ENCODE assay signal across 9 cellular contexts in genomic region chr7:64888561-64888900, GRCh38. TPM values are rescaled to one million over a fixed set of nuclear protein-coding genes. Genes with fewer than 3 reads are reported as not detected.
DNase-seq lines count a peak whose midpoint lies in the region; ATAC-seq and TF ChIP-seq lines count a peak whose summit lies in the region.
"Had no signal": no experiment of that assay in that cellular context is flagged by ENCODE, and none has a peak within 500 bp of the region (broad histone marks: within the 10 kb centered on the region; RNA-seq: fewer than 3 reads in every experiment).

No MANE protein-coding gene starts in this region.

- WGBS in mesodermal cell (ENCODE audit: insufficient coverage in 2 of 2), 2 experiments = 3 to 5% methylated on average over 15 to 16 of the region's 17 CpGs
- 5 to 6% methylated on average over 17 of the region's 17 CpGs for WGBS in upper lobe of left lung, 2 donors

- H3K27ac Mint-ChIP-seq in MCF 10A (ENCODE audit: low read depth, unreplicated experiment) = no peak overlapping the region

- TF ChIP-seq CTCF in breast epithelium (IDR thresholded peaks at IDR 0.05) = no peak
- TF ChIP-seq CTCF in MCF 10A (IDR thresholded peaks at IDR 0.05; ENCODE audit: unreplicated experiment) = no peak
- TF ChIP-seq CTCF in colonic mucosa (IDR thresholded peaks at IDR 0.05) = no peak
- TF ChIP-seq CTCF in upper lobe of left lung (IDR thresholded peaks at IDR 0.05) = no peak

- H3K27me3 Mint-ChIP-seq in MCF 10A (ENCODE audit: insufficient read depth, unreplicated experiment) = no peaks in the 10 kb centered on the region

- CTCF ChIA-PET in MCF 10A (lab: Yijun Ruan, JAX) = no interaction called here

- H3K9me3 Mint-ChIP-seq in MCF 10A (ENCODE audit: unreplicated experiment) = peaks cover 16% of the 10 kb centered on the region

- BruUV-seq in MCF 10A (replicated peaks; lab: Mats Ljungman, UMichigan) = no TSS peak

- ATAC-seq in upper lobe of left lung (ENCODE audit: low FRiP score in 2 of 2) = peak; percentile 1 to 49
- no peak for ATAC-seq in GM21423 (IDR thresholded peaks at IDR 0.05; ENCODE audit: unreplicated experiment)

- H3K36me3 Mint-ChIP-seq in MCF 10A (ENCODE audit: insufficient read depth, unreplicated experiment) = peaks cover 6% of the 10 kb centered on the region

- H3K4me1 Mint-ChIP-seq in MCF 10A (ENCODE audit: insufficient read depth, unreplicated experiment) = no peaks in the 10 kb centered on the region

- H3K9me3 ChIP-seq in breast epithelium (no peaks in the 10 kb centered on the region), colonic mucosa (no peaks in the 10 kb centered on the region), mesodermal cell (ENCODE audit: control insufficient read depth, low read length) (peaks cover 3% of the 10 kb centered on the region), upper lobe of left lung (no peaks in the 10 kb centered on the region)

- intact Hi-C loops in breast epithelium (cut with DNase I; ENCODE audit: low total_unique reads) = no loop called here
- intact Hi-C loops in MCF 10A (cut with micrococcal nuclease) = no loop called here
- intact Hi-C loops in colonic mucosa (cut with DNase I) = no loop called here

- TF ChIP-seq POLR2A in breast epithelium (IDR thresholded peaks at IDR 0.05) = no peak
- no peak for TF ChIP-seq POLR2A in upper lobe of left lung (IDR thresholded peaks at IDR 0.05)

- H3K27me3 ChIP-seq in breast epithelium = no peaks in the 10 kb centered on the region
- no peaks in the 10 kb centered on the region for H3K27me3 ChIP-seq in colonic mucosa
- H3K27me3 ChIP-seq in upper lobe of left lung = peaks cover 0 to 4% (median 0%) of the 10 kb centered on the region in 4 donors

- DNase-seq in breast epithelium (ENCODE audit: low spot score in 2 of 2) = no peak
- DNase-seq in MCF 10A (ENCODE audit: unreplicated experiment) = no peak
- no peak for DNase-seq in colonic mucosa
- DNase-seq in upper lobe of left lung = peak in 1 of 2 donors; percentile 65
- DNase-seq in NCI-H146 (lab: John Stamatoyannopoulos, UW) = no peak
- no peak for DNase-seq in mesenteric fat pad (ENCODE audit: low spot score)
- DNase-seq: NCI-H226 had no signal

- H3K9ac ChIP-seq in colonic mucosa (ENCODE audit: low read depth in 2 of 2, low read length in 2 of 2) = peak overlapping the region; percentile 68 to 81

- TF ChIP-seq EP300 in upper lobe of left lung (IDR thresholded peaks at IDR 0.05) = no peak

- no peak overlapping the region for H3K27ac ChIP-seq in breast epithelium
- H3K27ac ChIP-seq in colonic mucosa = no peak overlapping the region
- H3K27ac ChIP-seq in mesodermal cell (ENCODE audit: low read depth, low read length, severe bottlenecking) = no peak overlapping the region
- peak overlapping the region in 1 of 4 donors; percentile 53 for H3K27ac ChIP-seq in upper lobe of left lung

- no peak overlapping the region for H3K4me3 Mint-ChIP-seq in MCF 10A (ENCODE audit: unreplicated experiment)

- no peaks in the 10 kb centered on the region for H3K36me3 ChIP-seq in breast epithelium
- H3K36me3 ChIP-seq in colonic mucosa = no peaks in the 10 kb centered on the region
- no peaks in the 10 kb centered on the region for H3K36me3 ChIP-seq in mesodermal cell (ENCODE audit: control insufficient read depth, insufficient read depth, low read length)
- H3K36me3 ChIP-seq in upper lobe of left lung = no peaks in the 10 kb centered on the region

- H3K4me1 ChIP-seq in breast epithelium = no peaks in the 10 kb centered on the region
- H3K4me1 ChIP-seq in colonic mucosa = no peaks in the 10 kb centered on the region
- H3K4me1 ChIP-seq in mesodermal cell (ENCODE audit: control insufficient read depth, insufficient read depth, low read length, poor library complexity, severe bottlenecking) = peaks cover 4% of the 10 kb centered on the region
- peaks cover 18 to 22% (median 20%) of the 10 kb centered on the region in 4 donors for H3K4me1 ChIP-seq in upper lobe of left lung

- POLR2A ChIA-PET in MCF 10A (lab: Yijun Ruan, JAX) = no interaction called here

- H3K4me3 ChIP-seq in breast epithelium (peak overlapping the region; percentile 44 to 72 (median 52)), colonic mucosa (peak overlapping the region; percentile 63), mesodermal cell (ENCODE audit: extremely low read depth, insufficient read depth, low read length, poor library complexity, severe bottlenecking) (peak overlapping the region; percentile 36), upper lobe of left lung (peak overlapping the region in 3 of 4 donors; percentile 55 to 62 (median 58))

RNA-seq across cellular contexts. Expression of gene ZNF273, which starts 14.5 kb away (rescaled TPM):
- total RNA-seq in breast epithelium (10 to 100 TPM in 2 of 3 donors, 1 to 10 TPM in 1; 6.9 to 21.7 (median 18.0) TPM), MCF 10A (2022) (2.2 and 2.5 TPM in 2 replicates), colonic mucosa (1 to 10 TPM; 5.0 to 7.1 TPM), upper lobe of left lung (10 to 100 TPM in 3 of 6 donors, 1 to 10 TPM in 3; 3.2 to 29.6 (median 7.6) TPM), mesenteric fat pad (2.1 TPM)
- polyA plus RNA-seq in mesodermal cell (2013, experiment 1 of 2) = 7.2 TPM
- polyA plus RNA-seq in mesodermal cell (2013, experiment 2 of 2) = 11.2 TPM
